ENCODE assay signal across 9 cellular contexts in the genomic region with DNA sequence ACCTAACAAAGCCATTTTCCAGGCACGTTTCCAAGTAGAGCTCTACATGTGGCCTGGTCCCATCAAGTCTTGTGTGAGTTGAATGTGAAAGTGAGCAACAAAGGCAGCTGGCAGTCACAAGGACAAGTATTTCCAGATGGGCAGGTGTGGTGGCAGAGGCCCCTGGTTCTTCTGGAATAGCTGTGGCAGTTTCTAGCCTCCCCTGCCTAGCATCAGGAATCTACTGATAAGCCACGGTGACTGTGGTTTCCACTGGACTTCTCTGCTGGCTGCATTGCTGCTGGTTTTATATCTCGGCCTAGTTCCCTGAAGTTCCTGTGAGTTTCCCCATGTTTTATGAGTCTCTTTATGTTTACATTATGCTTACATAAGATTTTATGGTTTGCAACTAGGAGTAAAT.
A peak's percentile ranks its signal among the peaks of the same experiment; 100 is the strongest.
DNase-seq lines count a peak whose midpoint lies in the region; ATAC-seq and TF ChIP-seq lines count a peak whose summit lies in the region.
"Had no signal": no experiment of that assay in that cellular context is flagged by ENCODE, and none has a peak within 500 bp of the region (broad histone marks: within the 10 kb centered on the region; RNA-seq: fewer than 3 reads in every experiment).

No MANE protein-coding gene starts in this region.

- peak overlapping the region; percentile 44 for H3K4me2 ChIP-seq in smooth muscle cell

- H3K9ac ChIP-seq in smooth muscle cell (ENCODE audit: low read depth), result no peak overlapping the region

- H4K20me1 ChIP-seq in smooth muscle cell (ENCODE audit: low read depth), result no peaks in the 10 kb centered on the region

- H3K27me3 ChIP-seq in smooth muscle cell (ENCODE audit: low read depth) (no peaks in the 10 kb centered on the region), breast epithelium (no peaks in the 10 kb centered on the region)

- TF ChIP-seq POLR2A in breast epithelium (IDR thresholded peaks at IDR 0.05), result no peak

- H3K4me1 ChIP-seq in smooth muscle cell (ENCODE audit: low read depth) (no peaks in the 10 kb centered on the region), breast epithelium (no peaks in the 10 kb centered on the region)

- peaks cover 5% of the 10 kb centered on the region for H3F3A ChIP-seq in smooth muscle cell (ENCODE audit: low read depth)

- no peak overlapping the region for H2AFZ ChIP-seq in smooth muscle cell (ENCODE audit: low read depth)

- DNase-seq in NCI-H187 treated with DMSO at 0.1 percent for 48 hours (lab: John Stamatoyannopoulos, UW), result peak; percentile 35
- no peak for DNase-seq in NCI-H187 (lab: John Stamatoyannopoulos, UW)
- DNase-seq in NCI-H2196 (lab: John Stamatoyannopoulos, UW; ENCODE audit: unreplicated experiment), result peak; percentile 39
- DNase-seq in amniotic epithelial cell (ENCODE audit: low read depth), result peak; percentile 75
- DNase-seq in smooth muscle cell (lab: John Stamatoyannopoulos, UW; ENCODE audit: unreplicated experiment), result no peak
- DNase-seq in breast epithelium (ENCODE audit: low spot score in 2 of 2), result no peak
- DNase-seq: foreskin melanocyte had no signal

- peak overlapping the region; percentile 0 for H3K27ac ChIP-seq in smooth muscle cell (ENCODE audit: low read depth)
- H3K27ac ChIP-seq in breast epithelium, result no peak overlapping the region

- TF ChIP-seq CTCF in smooth muscle cell (IDR thresholded peaks at IDR 0.05; ENCODE audit: borderline replicate concordance, insufficient read depth, poor library complexity, severe bottlenecking) (no peak), breast epithelium (IDR thresholded peaks at IDR 0.05) (no peak)

- 34% methylated on average over 3 of the region's 3 CpGs for WGBS in smooth muscle cell (ENCODE audit: low lambda C conversion rate)

- no peaks in the 10 kb centered on the region for H3K36me3 ChIP-seq in smooth muscle cell (ENCODE audit: low read depth)
- H3K36me3 ChIP-seq in breast epithelium, result no peaks in the 10 kb centered on the region

- intact Hi-C loops in breast epithelium (cut with DNase I; ENCODE audit: low total_unique reads), result no loop called here

- ATAC-seq in HG03354 (IDR thresholded peaks at IDR 0.05; ENCODE audit: poor library complexity, severe bottlenecking, unreplicated experiment) (no peak), HG02759 (IDR thresholded peaks at IDR 0.05; ENCODE audit: unreplicated experiment) (no peak)

- H3K4me3 ChIP-seq in smooth muscle cell (no peak overlapping the region), breast epithelium (no peak overlapping the region)

- no peaks in the 10 kb centered on the region for H3K79me2 ChIP-seq in smooth muscle cell (ENCODE audit: low read depth)

- H3K9me3 ChIP-seq in smooth muscle cell (replicated peaks; ENCODE audit: low read depth), result no peaks in the 10 kb centered on the region
- no peaks in the 10 kb centered on the region for H3K9me3 ChIP-seq in breast epithelium

Comparison
In these comparisons a context has a peak if more than half of its experiments do, and no peak if none do; other contexts are left out.
1. DNase-seq: peak in NCI-H187 treated with DMSO at 0.1 percent for 48 hours (single experiment), NCI-H2196 (single experiment) and amniotic epithelial cell (single experiment); none in NCI-H187 (0 of 2), smooth muscle cell (single experiment) and breast epithelium (0 of 2).